Comparison of ENCODE assay signal across 1 cellular context in the genomic region with DNA sequence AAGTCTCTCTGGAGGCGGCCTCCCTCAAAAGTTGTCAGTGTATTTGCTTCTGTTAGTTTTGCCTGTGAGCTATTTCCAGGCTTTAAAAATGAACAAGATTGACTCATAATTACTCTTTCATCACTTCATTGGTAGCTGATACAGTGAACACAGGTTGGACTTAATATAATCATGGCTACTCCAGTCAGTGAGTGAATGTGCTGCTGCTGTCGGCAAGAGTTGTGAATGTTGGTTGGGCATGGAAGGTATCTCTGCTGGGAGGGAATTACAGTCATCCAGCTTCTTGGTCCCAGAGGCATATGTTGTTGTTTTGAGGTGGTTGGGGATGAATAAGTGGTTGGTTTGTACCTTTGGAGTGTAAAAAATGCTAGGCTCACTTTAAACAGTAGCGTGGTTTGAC.
TF ChIP-seq lines count a peak whose summit lies in the region.

No MANE protein-coding gene starts in this region.

TF ChIP-seq in GM23338, 12 proteins besides CTCF, POLR2A, EP300 and RAD21 (continued from another document):
- TF ChIP-seq, protein P1, sequence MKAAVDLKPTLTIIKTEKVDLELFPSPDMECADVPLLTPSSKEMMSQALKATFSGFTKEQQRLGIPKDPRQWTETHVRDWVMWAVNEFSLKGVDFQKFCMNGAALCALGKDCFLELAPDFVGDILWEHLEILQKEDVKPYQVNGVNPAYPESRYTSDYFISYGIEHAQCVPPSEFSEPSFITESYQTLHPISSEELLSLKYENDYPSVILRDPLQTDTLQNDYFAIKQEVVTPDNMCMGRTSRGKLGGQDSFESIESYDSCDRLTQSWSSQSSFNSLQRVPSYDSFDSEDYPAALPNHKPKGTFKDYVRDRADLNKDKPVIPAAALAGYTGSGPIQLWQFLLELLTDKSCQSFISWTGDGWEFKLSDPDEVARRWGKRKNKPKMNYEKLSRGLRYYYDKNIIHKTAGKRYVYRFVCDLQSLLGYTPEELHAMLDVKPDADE (IDR thresholded peaks at IDR 0.05): no peak
- TF ChIP-seq NANOG (IDR thresholded peaks at IDR 0.05; ENCODE audit: borderline replicate concordance): no peak
- no peak for TF ChIP-seq JUNB (IDR thresholded peaks at IDR 0.05; ENCODE audit: unreplicated experiment)
- no peak for TF ChIP-seq EZH2phosphoT487 (IDR thresholded peaks at IDR 0.05; ENCODE audit: unreplicated experiment)
- no peak for TF ChIP-seq CREB1 (CRISPR knock-in tag; IDR thresholded peaks at IDR 0.05; ENCODE audit: low read depth)
- TF ChIP-seq POLR2AphosphoS5 (IDR thresholded peaks at IDR 0.05; ENCODE audit: low read depth): no peak
- TF ChIP-seq, protein P2, sequence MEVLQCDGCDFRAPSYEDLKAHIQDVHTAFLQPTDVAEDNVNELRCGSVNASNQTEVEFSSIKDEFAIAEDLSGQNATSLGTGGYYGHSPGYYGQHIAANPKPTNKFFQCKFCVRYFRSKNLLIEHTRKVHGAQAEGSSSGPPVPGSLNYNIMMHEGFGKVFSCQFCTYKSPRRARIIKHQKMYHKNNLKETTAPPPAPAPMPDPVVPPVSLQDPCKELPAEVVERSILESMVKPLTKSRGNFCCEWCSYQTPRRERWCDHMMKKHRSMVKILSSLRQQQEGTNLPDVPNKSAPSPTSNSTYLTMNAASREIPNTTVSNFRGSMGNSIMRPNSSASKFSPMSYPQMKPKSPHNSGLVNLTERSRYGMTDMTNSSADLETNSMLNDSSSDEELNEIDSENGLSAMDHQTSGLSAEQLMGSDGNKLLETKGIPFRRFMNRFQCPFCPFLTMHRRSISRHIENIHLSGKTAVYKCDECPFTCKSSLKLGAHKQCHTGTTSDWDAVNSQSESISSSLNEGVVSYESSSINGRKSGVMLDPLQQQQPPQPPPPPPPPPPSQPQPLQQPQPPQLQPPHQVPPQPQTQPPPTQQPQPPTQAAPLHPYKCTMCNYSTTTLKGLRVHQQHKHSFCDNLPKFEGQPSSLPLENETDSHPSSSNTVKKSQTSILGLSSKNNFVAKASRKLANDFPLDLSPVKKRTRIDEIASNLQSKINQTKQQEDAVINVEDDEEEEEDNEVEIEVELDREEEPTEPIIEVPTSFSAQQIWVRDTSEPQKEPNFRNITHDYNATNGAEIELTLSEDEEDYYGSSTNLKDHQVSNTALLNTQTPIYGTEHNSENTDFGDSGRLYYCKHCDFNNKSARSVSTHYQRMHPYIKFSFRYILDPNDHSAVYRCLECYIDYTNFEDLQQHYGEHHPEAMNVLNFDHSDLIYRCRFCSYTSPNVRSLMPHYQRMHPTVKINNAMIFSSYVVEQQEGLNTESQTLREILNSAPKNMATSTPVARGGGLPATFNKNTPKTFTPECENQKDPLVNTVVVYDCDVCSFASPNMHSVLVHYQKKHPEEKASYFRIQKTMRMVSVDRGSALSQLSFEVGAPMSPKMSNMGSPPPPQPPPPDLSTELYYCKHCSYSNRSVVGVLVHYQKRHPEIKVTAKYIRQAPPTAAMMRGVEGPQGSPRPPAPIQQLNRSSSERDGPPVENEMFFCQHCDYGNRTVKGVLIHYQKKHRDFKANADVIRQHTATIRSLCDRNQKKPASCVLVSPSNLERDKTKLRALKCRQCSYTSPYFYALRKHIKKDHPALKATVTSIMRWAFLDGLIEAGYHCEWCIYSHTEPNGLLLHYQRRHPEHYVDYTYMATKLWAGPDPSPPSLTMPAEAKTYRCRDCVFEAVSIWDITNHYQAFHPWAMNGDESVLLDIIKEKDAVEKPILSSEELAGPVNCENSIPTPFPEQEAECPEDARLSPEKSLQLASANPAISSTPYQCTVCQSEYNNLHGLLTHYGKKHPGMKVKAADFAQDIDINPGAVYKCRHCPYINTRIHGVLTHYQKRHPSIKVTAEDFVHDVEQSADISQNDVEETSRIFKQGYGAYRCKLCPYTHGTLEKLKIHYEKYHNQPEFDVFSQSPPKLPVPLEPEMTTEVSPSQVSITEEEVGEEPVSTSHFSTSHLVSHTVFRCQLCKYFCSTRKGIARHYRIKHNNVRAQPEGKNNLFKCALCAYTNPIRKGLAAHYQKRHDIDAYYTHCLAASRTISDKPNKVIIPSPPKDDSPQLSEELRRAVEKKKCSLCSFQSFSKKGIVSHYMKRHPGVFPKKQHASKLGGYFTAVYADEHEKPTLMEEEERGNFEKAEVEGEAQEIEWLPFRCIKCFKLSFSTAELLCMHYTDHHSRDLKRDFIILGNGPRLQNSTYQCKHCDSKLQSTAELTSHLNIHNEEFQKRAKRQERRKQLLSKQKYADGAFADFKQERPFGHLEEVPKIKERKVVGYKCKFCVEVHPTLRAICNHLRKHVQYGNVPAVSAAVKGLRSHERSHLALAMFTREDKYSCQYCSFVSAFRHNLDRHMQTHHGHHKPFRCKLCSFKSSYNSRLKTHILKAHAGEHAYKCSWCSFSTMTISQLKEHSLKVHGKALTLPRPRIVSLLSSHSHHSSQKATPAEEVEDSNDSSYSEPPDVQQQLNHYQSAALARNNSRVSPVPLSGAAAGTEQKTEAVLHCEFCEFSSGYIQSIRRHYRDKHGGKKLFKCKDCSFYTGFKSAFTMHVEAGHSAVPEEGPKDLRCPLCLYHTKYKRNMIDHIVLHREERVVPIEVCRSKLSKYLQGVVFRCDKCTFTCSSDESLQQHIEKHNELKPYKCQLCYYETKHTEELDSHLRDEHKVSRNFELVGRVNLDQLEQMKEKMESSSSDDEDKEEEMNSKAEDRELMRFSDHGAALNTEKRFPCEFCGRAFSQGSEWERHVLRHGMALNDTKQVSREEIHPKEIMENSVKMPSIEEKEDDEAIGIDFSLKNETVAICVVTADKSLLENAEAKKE (CRISPR knock-in tag; IDR thresholded peaks at IDR 0.05): no peak
- no peak for TF ChIP-seq ZNF114 (CRISPR knock-in tag; IDR thresholded peaks at IDR 0.05)
- TF ChIP-seq, protein P3, sequence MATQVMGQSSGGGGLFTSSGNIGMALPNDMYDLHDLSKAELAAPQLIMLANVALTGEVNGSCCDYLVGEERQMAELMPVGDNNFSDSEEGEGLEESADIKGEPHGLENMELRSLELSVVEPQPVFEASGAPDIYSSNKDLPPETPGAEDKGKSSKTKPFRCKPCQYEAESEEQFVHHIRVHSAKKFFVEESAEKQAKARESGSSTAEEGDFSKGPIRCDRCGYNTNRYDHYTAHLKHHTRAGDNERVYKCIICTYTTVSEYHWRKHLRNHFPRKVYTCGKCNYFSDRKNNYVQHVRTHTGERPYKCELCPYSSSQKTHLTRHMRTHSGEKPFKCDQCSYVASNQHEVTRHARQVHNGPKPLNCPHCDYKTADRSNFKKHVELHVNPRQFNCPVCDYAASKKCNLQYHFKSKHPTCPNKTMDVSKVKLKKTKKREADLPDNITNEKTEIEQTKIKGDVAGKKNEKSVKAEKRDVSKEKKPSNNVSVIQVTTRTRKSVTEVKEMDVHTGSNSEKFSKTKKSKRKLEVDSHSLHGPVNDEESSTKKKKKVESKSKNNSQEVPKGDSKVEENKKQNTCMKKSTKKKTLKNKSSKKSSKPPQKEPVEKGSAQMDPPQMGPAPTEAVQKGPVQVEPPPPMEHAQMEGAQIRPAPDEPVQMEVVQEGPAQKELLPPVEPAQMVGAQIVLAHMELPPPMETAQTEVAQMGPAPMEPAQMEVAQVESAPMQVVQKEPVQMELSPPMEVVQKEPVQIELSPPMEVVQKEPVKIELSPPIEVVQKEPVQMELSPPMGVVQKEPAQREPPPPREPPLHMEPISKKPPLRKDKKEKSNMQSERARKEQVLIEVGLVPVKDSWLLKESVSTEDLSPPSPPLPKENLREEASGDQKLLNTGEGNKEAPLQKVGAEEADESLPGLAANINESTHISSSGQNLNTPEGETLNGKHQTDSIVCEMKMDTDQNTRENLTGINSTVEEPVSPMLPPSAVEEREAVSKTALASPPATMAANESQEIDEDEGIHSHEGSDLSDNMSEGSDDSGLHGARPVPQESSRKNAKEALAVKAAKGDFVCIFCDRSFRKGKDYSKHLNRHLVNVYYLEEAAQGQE (IDR thresholded peaks at IDR 0.05; ENCODE audit: unreplicated experiment): no peak
- no peak for TF ChIP-seq STAT1 (IDR thresholded peaks at IDR 0.05; ENCODE audit: unreplicated experiment)
- TF ChIP-seq ZNF331 (CRISPR knock-in tag; IDR thresholded peaks at IDR 0.05; ENCODE audit: low read depth): no peak
